Comparison of ENCODE assay signal across 1 cellular context in the genomic region with DNA sequence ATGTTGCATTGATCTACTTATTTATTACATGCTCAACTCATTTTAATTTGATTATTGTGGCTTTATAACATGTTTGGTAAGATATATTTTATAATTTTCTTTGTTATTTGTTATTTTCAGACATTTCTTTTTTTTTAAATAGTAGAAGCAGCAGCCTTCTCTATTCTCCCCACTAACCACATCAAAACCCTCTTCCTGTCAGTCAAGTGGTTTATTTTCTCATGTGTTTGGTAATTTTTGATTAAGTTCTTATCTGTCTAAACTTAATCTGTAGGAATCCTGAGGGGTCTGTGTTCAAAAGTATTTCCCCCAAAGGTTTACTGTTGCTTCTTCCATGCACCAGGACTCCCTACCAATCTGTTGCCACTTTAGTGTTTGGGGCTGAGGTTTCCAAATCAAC.
TF ChIP-seq lines count a peak whose summit lies in the region.

No MANE protein-coding gene starts in this region.

TF ChIP-seq in GM12878, 131 proteins besides CTCF, POLR2A, EP300 and RAD21 (continued from another document):
- TF ChIP-seq, protein P1, sequence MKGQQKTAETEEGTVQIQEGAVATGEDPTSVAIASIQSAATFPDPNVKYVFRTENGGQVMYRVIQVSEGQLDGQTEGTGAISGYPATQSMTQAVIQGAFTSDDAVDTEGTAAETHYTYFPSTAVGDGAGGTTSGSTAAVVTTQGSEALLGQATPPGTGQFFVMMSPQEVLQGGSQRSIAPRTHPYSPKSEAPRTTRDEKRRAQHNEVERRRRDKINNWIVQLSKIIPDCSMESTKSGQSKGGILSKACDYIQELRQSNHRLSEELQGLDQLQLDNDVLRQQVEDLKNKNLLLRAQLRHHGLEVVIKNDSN (IDR thresholded peaks at IDR 0.05; ENCODE audit: borderline replicate concordance, extremely low read length, insufficient read depth, low read depth, low read length): no peak
- TF ChIP-seq, protein P2, sequence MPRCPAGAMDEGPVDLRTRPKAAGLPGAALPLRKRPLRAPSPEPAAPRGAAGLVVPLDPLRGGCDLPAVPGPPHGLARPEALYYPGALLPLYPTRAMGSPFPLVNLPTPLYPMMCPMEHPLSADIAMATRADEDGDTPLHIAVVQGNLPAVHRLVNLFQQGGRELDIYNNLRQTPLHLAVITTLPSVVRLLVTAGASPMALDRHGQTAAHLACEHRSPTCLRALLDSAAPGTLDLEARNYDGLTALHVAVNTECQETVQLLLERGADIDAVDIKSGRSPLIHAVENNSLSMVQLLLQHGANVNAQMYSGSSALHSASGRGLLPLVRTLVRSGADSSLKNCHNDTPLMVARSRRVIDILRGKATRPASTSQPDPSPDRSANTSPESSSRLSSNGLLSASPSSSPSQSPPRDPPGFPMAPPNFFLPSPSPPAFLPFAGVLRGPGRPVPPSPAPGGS (IDR thresholded peaks at IDR 0.05; ENCODE audit: borderline replicate concordance, insufficient read depth, low read depth, low read length, poor library complexity, severe bottlenecking): no peak
- no peak for TF ChIP-seq POU2F2 (IDR thresholded peaks at IDR 0.05; ENCODE audit: borderline replicate concordance, low read depth, low read length)
- TF ChIP-seq, protein P3, sequence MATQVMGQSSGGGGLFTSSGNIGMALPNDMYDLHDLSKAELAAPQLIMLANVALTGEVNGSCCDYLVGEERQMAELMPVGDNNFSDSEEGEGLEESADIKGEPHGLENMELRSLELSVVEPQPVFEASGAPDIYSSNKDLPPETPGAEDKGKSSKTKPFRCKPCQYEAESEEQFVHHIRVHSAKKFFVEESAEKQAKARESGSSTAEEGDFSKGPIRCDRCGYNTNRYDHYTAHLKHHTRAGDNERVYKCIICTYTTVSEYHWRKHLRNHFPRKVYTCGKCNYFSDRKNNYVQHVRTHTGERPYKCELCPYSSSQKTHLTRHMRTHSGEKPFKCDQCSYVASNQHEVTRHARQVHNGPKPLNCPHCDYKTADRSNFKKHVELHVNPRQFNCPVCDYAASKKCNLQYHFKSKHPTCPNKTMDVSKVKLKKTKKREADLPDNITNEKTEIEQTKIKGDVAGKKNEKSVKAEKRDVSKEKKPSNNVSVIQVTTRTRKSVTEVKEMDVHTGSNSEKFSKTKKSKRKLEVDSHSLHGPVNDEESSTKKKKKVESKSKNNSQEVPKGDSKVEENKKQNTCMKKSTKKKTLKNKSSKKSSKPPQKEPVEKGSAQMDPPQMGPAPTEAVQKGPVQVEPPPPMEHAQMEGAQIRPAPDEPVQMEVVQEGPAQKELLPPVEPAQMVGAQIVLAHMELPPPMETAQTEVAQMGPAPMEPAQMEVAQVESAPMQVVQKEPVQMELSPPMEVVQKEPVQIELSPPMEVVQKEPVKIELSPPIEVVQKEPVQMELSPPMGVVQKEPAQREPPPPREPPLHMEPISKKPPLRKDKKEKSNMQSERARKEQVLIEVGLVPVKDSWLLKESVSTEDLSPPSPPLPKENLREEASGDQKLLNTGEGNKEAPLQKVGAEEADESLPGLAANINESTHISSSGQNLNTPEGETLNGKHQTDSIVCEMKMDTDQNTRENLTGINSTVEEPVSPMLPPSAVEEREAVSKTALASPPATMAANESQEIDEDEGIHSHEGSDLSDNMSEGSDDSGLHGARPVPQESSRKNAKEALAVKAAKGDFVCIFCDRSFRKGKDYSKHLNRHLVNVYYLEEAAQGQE (IDR thresholded peaks at IDR 0.05; ENCODE audit: low read depth, low read length): no peak
